30 cellular contexts compared by ENCODE assay signal in the genomic region with DNA sequence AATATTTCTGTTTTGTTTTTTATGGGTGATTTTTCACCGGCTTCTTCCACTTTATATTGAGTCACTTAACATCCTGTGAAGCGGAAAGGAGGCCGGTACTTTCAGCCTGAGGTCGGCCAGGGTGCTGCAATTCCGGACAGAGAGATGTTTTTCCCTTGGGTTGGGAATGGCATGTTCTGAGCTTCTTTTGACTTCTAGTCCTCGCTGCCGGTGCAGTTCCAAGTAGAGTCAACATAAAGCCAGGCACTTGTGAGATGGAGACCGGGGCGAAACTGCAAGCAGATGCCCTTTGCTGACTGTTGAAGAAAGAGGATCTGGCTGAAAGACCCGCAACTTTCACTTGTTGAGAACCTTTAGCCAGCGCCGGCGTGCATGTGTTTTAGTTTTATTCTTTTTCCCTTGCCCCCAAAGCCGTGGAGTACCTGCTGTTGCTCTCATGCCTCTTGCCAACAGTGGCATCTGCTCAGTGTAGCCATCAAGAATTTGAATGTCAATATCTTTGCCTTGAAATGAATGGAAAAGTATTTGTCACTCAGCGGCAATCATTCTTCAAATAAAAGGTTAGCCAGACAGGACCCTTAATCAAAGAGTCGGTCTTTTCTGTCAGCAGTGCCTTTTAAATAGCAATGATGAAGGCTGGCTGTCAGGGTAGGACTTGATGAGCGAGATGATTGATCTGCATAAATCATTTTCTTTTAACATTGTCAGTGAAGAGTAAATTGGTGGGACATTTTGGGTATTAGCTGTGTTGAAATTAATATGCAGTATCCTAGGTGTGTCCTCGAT.
DNase-seq lines count a peak whose midpoint lies in the region; ATAC-seq and FAIRE-seq lines count a peak whose summit lies in the region.
"Had no signal": no experiment of that assay in that cellular context is flagged by ENCODE, and none has a peak within 500 bp of the region (broad histone marks: within the 10 kb centered on the region; RNA-seq: fewer than 3 reads in every experiment).

No MANE protein-coding gene starts in this region.

- no peaks in the 10 kb centered on the region for H3K36me3 Mint-ChIP-seq in stimulated activated memory B cell treated with anti-CD40 and anti-IgM and Interleukin-4, amounts not matched to agents 10 μg/mL and 1 μg/mL and 100 μg/mL, for 72 hours
- H3K36me3 Mint-ChIP-seq: CD8-positive, alpha-beta T cell; natural killer cell treated with Interleukin-12 subunit alpha and Interleukin-12 subunit beta and Interleukin-15 and Interleukin-18, amount 100 ng/mL, for 72 hours had no signal

- no peak overlapping the region for H3K27ac Mint-ChIP-seq in stimulated activated memory B cell treated with anti-CD40 and anti-IgM and Interleukin-4, amounts not matched to agents 10 μg/mL and 1 μg/mL and 100 μg/mL, for 72 hours
- H3K27ac Mint-ChIP-seq: CD8-positive, alpha-beta T cell; natural killer cell treated with Interleukin-12 subunit alpha and Interleukin-12 subunit beta and Interleukin-15 and Interleukin-18, amount 100 ng/mL, for 72 hours; T-helper 1 cell treated with Interleukin-12 subunit alpha and Interleukin-12 subunit beta and Interleukin-4 antibody, amounts not matched to agents 30 μg/mL and 1 μg/mL, for 36 hours had no signal

- no peaks in the 10 kb centered on the region for H3K9me3 Mint-ChIP-seq in stimulated activated memory B cell treated with anti-CD40 and anti-IgM and Interleukin-4, amounts not matched to agents 10 μg/mL and 1 μg/mL and 100 μg/mL, for 72 hours
- H3K9me3 Mint-ChIP-seq: CD8-positive, alpha-beta T cell; natural killer cell treated with Interleukin-12 subunit alpha and Interleukin-12 subunit beta and Interleukin-15 and Interleukin-18, amount 100 ng/mL, for 72 hours; T-helper 1 cell treated with Interleukin-12 subunit alpha and Interleukin-12 subunit beta and Interleukin-4 antibody, amounts not matched to agents 30 μg/mL and 1 μg/mL, for 36 hours had no signal

- peak; percentile 9 for DNase-seq in DMS79 treated with DMSO at 0.1 percent for 48 hours (lab: John Stamatoyannopoulos, UW)
- DNase-seq in DMS79 (lab: John Stamatoyannopoulos, UW): no peak
- peak; percentile 3 to 41 for DNase-seq in NCI-H446 (lab: John Stamatoyannopoulos, UW)
- DNase-seq in sciatic nerve (ENCODE audit: low spot score): no peak
- no peak for DNase-seq in AG20443 (ENCODE audit: low spot score)
- DNase-seq in NCI-H1048 (lab: John Stamatoyannopoulos, UW): no peak
- DNase-seq: 8988T; activated CD4-positive, alpha-beta T cell treated with anti-CD3 and anti-CD28 coated beads for 4 hours; activated CD8-positive, alpha-beta memory T cell treated with anti-CD3 and anti-CD28 coated beads for 24 hours; activated gamma-delta T cell; activated T-cell treated with anti-CD3 and anti-CD28 coated beads, Interleukin-2, amount 50 U/mL, for 1 hour; AML-193; CD8-positive, alpha-beta T cell; cerebellar nuclear complex; DMS53; GF-D8; H7; heart left ventricle; Karpas-422; left lung; NCI-H2029 treated with DMSO at 0.1 percent for 48 hours; NCI-H345; NK-92 treated with Interleukin-12 subunit alpha and Interleukin-12 subunit beta, amount 100 ng/mL, for 24 hours; sigmoid colon; stimulated activated naive CD8-positive, alpha-beta T cell treated with anti-CD3 and anti-CD28 coated beads, Interleukin-15, Interleukin-2, amounts not matched to agents 100 U/mL and 50 U/mL, for 24 hours had no signal

- no peak overlapping the region for H3K4me3 Mint-ChIP-seq in stimulated activated memory B cell treated with anti-CD40 and anti-IgM and Interleukin-4, amounts not matched to agents 10 μg/mL and 1 μg/mL and 100 μg/mL, for 72 hours
- H3K4me3 Mint-ChIP-seq: CD8-positive, alpha-beta T cell; natural killer cell treated with Interleukin-12 subunit alpha and Interleukin-12 subunit beta and Interleukin-15 and Interleukin-18, amount 100 ng/mL, for 72 hours; T-helper 1 cell treated with Interleukin-12 subunit alpha and Interleukin-12 subunit beta and Interleukin-4 antibody, amounts not matched to agents 30 μg/mL and 1 μg/mL, for 36 hours had no signal

- H3K4me1 Mint-ChIP-seq in stimulated activated memory B cell treated with anti-CD40 and anti-IgM and Interleukin-4, amounts not matched to agents 10 μg/mL and 1 μg/mL and 100 μg/mL, for 72 hours: no peaks in the 10 kb centered on the region

- peak; percentile 22 for ATAC-seq in sciatic nerve
- ATAC-seq in stimulated activated memory B cell treated with anti-CD40 and anti-IgM and Interleukin-4, amounts not matched to agents 10 μg/mL and 1 μg/mL and 100 μg/mL, for 72 hours: no peak
- ATAC-seq: CD8-positive, alpha-beta T cell; left lung; natural killer cell treated with Interleukin-12 subunit alpha and Interleukin-12 subunit beta and Interleukin-15 and Interleukin-18, amount 100 ng/mL, for 72 hours; stimulated activated naive CD8-positive, alpha-beta T cell treated with anti-CD3 and anti-CD28 coated beads, Interleukin-15, Interleukin-2, amounts not matched to agents 100 U/mL and 50 U/mL, for 24 hours had no signal

- no peaks in the 10 kb centered on the region for H3K27me3 Mint-ChIP-seq in stimulated activated memory B cell treated with anti-CD40 and anti-IgM and Interleukin-4, amounts not matched to agents 10 μg/mL and 1 μg/mL and 100 μg/mL, for 72 hours

- intact Hi-C loops in sciatic nerve (cut with DNase I): no loop called here

- peak; percentile 13 for FAIRE-seq in islet of Langerhans (lab: Jason Lieb, UNC)
- FAIRE-seq: GM18507 had no signal

Comparison
In these comparisons a context has a peak if more than half of its experiments do, and no peak if none do; other contexts are left out.
1. DNase-seq: peak in DMS79 treated with DMSO at 0.1 percent for 48 hours (single experiment) and NCI-H446 (2 of 2); none in DMS79 (single experiment), sciatic nerve (single experiment), AG20443 (single experiment) and NCI-H1048 (single experiment).